ENCODE assay signal across 1 cellular context in genomic region chr11:89182773-89183172, GRCh38.
TF ChIP-seq lines count a peak whose summit lies in the region.

No MANE protein-coding gene starts in this region.

TF ChIP-seq in SK-N-SH treated with all-trans-retinoic acid at 6 μM for 48 hours, 23 proteins besides CTCF, POLR2A, EP300 and RAD21 (continued from another document):
- TF ChIP-seq TSHZ2 (CRISPR knock-in tag; IDR thresholded peaks at IDR 0.05): no peak
- no peak for TF ChIP-seq ARNTL (CRISPR knock-in tag; IDR thresholded peaks at IDR 0.05; ENCODE audit: borderline replicate concordance, low read depth)
- TF ChIP-seq POU6F1 (CRISPR knock-in tag; IDR thresholded peaks at IDR 0.05; ENCODE audit: borderline replicate concordance, low read depth): no peak
- TF ChIP-seq CSDC2 (CRISPR knock-in tag; IDR thresholded peaks at IDR 0.05): no peak
- no peak for TF ChIP-seq BACH2 (CRISPR knock-in tag; IDR thresholded peaks at IDR 0.05; ENCODE audit: borderline replicate concordance)
- TF ChIP-seq GLIS3 (CRISPR knock-in tag; IDR thresholded peaks at IDR 0.05): no peak
- no peak for TF ChIP-seq ISL1 (CRISPR knock-in tag; IDR thresholded peaks at IDR 0.05)
